8 cellular contexts compared by ENCODE assay signal in genomic region chr18:50374753-50375391, GRCh38. TPM values are rescaled to one million over a fixed set of nuclear protein-coding genes. Genes with fewer than 3 reads are reported as not detected.
DNase-seq lines count a peak whose midpoint lies in the region; ATAC-seq and TF ChIP-seq lines count a peak whose summit lies in the region.

SKA1 (plus strand) TSS chr18:50375046; CDS start chr18:50375831, 785 bp downstream.

- H3K4me3 ChIP-seq in AG04450 (ENCODE audit: low read depth, low read length) (peak within 1 kb of the TSS; percentile 81), smooth muscle cell (peak within 1 kb of the TSS; percentile 82)

- H4K20me1 ChIP-seq in smooth muscle cell (ENCODE audit: low read depth), result no peaks in the 10 kb centered on the region

- H3K27me3 Mint-ChIP-seq in WTC11 (ENCODE audit: low read depth), result peaks cover 5% of the 10 kb centered on the region

- no peaks in the 10 kb centered on the region for H3K36me3 ChIP-seq in smooth muscle cell (ENCODE audit: low read depth)

- DNase-seq in AG04450 (ENCODE audit: low read depth, low spot score) (peak; percentile 79), NCI-H226 (peak; percentile 71), WTC11 (ENCODE audit: low spot score) (peak; percentile 95), caudate nucleus (lab: John Stamatoyannopoulos, UW) (peak; percentile 46 to 96 (median 90)), iPS-NIHi7 (ENCODE audit: extremely low spot score) (peak; percentile 98), smooth muscle cell (lab: John Stamatoyannopoulos, UW; ENCODE audit: unreplicated experiment) (peak; percentile 79)

- peak; percentile 97 for ATAC-seq in GM18909 (IDR thresholded peaks at IDR 0.05; ENCODE audit: poor library complexity, unreplicated experiment)
- ATAC-seq in HG03175 (IDR thresholded peaks at IDR 0.05; ENCODE audit: unreplicated experiment), result peak; percentile 96
- peak; percentile 97 for ATAC-seq in WTC11

- H3K9me3 ChIP-seq in AG04450 (ENCODE audit: control insufficient read depth, insufficient read depth, low read length) (no peaks in the 10 kb centered on the region), smooth muscle cell (replicated peaks; ENCODE audit: low read depth) (no peaks in the 10 kb centered on the region)

- TF ChIP-seq CTCF in AG04450 (IDR thresholded peaks at IDR 0.05; ENCODE audit: low read depth, low read length) (no peak), WTC11 (IDR thresholded peaks at IDR 0.05) (no peak), smooth muscle cell (IDR thresholded peaks at IDR 0.05; ENCODE audit: borderline replicate concordance, insufficient read depth, poor library complexity, severe bottlenecking) (no peak)

- H3K27ac Mint-ChIP-seq in WTC11, result peak within 1 kb of the TSS; percentile 91

- H3F3A ChIP-seq in smooth muscle cell (ENCODE audit: low read depth), result no peaks in the 10 kb centered on the region

- under 1% methylated on average over 47 of the region's 47 CpGs for WGBS in smooth muscle cell (ENCODE audit: low lambda C conversion rate)

- peak within 1 kb of the TSS; percentile 97 for H2AFZ ChIP-seq in smooth muscle cell (ENCODE audit: low read depth)

- peak within 1 kb of the TSS; percentile 95 for H3K4me2 ChIP-seq in smooth muscle cell

- peaks cover 20% of the 10 kb centered on the region for H3K9me3 Mint-ChIP-seq in WTC11

- CTCF ChIA-PET in AG04450 (lab: Charles Lee) (interaction anchor here (0.6 to 9.0 kb wide), 2 partner anchors 10 to 17 kb away, joined by 3 to 69 read pairs; no protein-coding TSS in a partner anchor), WTC11 (lab: Charles Lee) (interaction anchor here (1.9 kb wide), 1 partner anchor 18 kb away, joined by 14 read pairs; no protein-coding TSS in a partner anchor)

- POLR2A ChIA-PET in AG04450 (lab: Yijun Ruan, JAX) (interaction anchor here (0.6 to 0.8 kb wide), 2 partner anchors 12 to 93 kb away, joined by 3 read pairs; no protein-coding TSS in a partner anchor), WTC11 (lab: Charles Lee) (interaction anchor here (0.7 to 1.0 kb wide), 3 partner anchors 15 to 77 kb away, joined by 3 to 6 read pairs (median 3); no protein-coding TSS in a partner anchor)

- peaks cover 24% of the 10 kb centered on the region for H3K4me1 ChIP-seq in smooth muscle cell (ENCODE audit: low read depth)

- peaks cover 20% of the 10 kb centered on the region for H3K4me1 Mint-ChIP-seq in WTC11

- H3K27me3 ChIP-seq in AG04450 (ENCODE audit: control insufficient read depth, insufficient read depth, low read length), result no peaks in the 10 kb centered on the region
- H3K27me3 ChIP-seq in smooth muscle cell (ENCODE audit: low read depth), result no peaks in the 10 kb centered on the region

- H3K27ac ChIP-seq in AG04450 (ENCODE audit: low read depth, low read length) (no peak within 1 kb of the TSS), caudate nucleus (ENCODE audit: low read depth, low read length) (peak within 1 kb of the TSS; percentile 88), smooth muscle cell (ENCODE audit: low read depth) (peak within 1 kb of the TSS; percentile 38)

- peak within 1 kb of the TSS; percentile 86 for H3K4me3 Mint-ChIP-seq in WTC11

- H3K36me3 Mint-ChIP-seq in WTC11, result peaks cover 15% of the 10 kb centered on the region

- H3K79me2 ChIP-seq in smooth muscle cell (ENCODE audit: low read depth), result peaks cover 12% of the 10 kb centered on the region

- peak within 1 kb of the TSS; percentile 38 for H3K9ac ChIP-seq in smooth muscle cell (ENCODE audit: low read depth)

TF ChIP-seq in WTC11, 78 proteins besides CTCF, POLR2A, EP300 and RAD21 (continues in another document):
- TF ChIP-seq NR1H2 (CRISPR knock-in tag; IDR thresholded peaks at IDR 0.05) (no peak), HMGXB4 (CRISPR knock-in tag; IDR thresholded peaks at IDR 0.05) (no peak), CDX4 (CRISPR knock-in tag; IDR thresholded peaks at IDR 0.05; ENCODE audit: borderline replicate concordance) (no peak), ERG (CRISPR knock-in tag; IDR thresholded peaks at IDR 0.05) (no peak), MYBL2 (CRISPR knock-in tag; IDR thresholded peaks at IDR 0.05) (peak; percentile 83; the same call in 1 of the 2 replicates), ZBTB21 (CRISPR knock-in tag; IDR thresholded peaks at IDR 0.05; ENCODE audit: borderline replicate concordance) (0 out of 2 replicates have a peak, but pooled peaks have one; percentile 65), ZNF416 (CRISPR knock-in tag; IDR thresholded peaks at IDR 0.05) (no peak), ZNF512 (CRISPR knock-in tag; IDR thresholded peaks at IDR 0.05; ENCODE audit: borderline replicate concordance) (no peak), MLX (CRISPR knock-in tag; IDR thresholded peaks at IDR 0.05) (no peak), CREM (CRISPR knock-in tag; IDR thresholded peaks at IDR 0.05) (0 out of 2 replicates have a peak, but pooled peaks have one; percentile 22), ZBTB43 (CRISPR knock-in tag; IDR thresholded peaks at IDR 0.05) (no peak), KAT7 (CRISPR knock-in tag; IDR thresholded peaks at IDR 0.05; ENCODE audit: borderline replicate concordance) (no peak; the same call in 1 of the 2 replicates), ELF4 (CRISPR knock-in tag; IDR thresholded peaks at IDR 0.05; ENCODE audit: low read depth) (no peak), GRHL2 (CRISPR knock-in tag; IDR thresholded peaks at IDR 0.05; ENCODE audit: insufficient replicate concordance, severe bottlenecking) (no peak), OVOL2 (CRISPR knock-in tag; IDR thresholded peaks at IDR 0.05; ENCODE audit: borderline replicate concordance) (no peak), FOXK1 (CRISPR knock-in tag; IDR thresholded peaks at IDR 0.05) (peak; percentile 60), TCF7 (CRISPR knock-in tag; IDR thresholded peaks at IDR 0.05; ENCODE audit: low read depth) (no peak), ZNF263 (CRISPR knock-in tag; IDR thresholded peaks at IDR 0.05; ENCODE audit: low read depth) (no peak), JUN (CRISPR knock-in tag; IDR thresholded peaks at IDR 0.05) (no peak)

RNA-seq across cellular contexts. Expression of gene SKA1, which starts in this region (rescaled TPM):
- polyA plus RNA-seq in AG04450 (2011; rRNA removed), result 3.5 and 6.2 TPM in 2 replicates
- polyA minus RNA-seq in AG04450 (2011; rRNA and poly(A)+ RNA removed), result 2.9 and 5.3 TPM in 2 replicates
- 15.7 to 18.6 TPM (median 18.1 TPM) in 3 replicates for total RNA-seq in WTC11 (2021)
- 7.8 and 8.4 TPM in 2 replicates for total RNA-seq in smooth muscle cell
- polyA plus RNA-seq in smooth muscle cell, result 4.9 and 5.8 TPM in 2 replicates
